In the genomic region with DNA sequence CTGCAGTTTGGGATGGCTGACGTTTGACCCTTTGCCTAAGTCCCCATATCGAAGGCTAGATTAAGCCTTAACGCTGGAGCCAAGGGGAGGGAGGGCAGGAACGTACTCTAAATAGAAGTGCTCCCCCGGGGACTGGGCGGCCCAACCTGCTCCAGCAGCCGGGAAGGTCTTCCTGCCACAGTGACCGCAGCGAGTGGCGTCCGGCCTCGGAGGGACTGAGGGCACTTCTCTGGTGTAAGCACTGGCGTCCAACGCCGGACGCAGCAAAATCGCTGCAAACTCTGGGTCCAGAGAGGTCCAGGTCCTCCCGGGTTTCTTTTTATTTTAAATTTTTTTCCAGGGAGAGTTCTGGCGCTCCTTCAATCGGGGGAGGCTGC, we compare ENCODE assay signal across 8 cellular contexts. TPM values are rescaled to one million over a fixed set of nuclear protein-coding genes. Genes with fewer than 3 reads are reported as not detected.
A peak's percentile ranks its signal among the peaks of the same experiment; 100 is the strongest.
DNase-seq lines count a peak whose midpoint lies in the region; ATAC-seq, FAIRE-seq and TF ChIP-seq lines count a peak whose summit lies in the region.

No MANE protein-coding gene starts in this region.

- no peak for TF ChIP-seq POLR2A in right lobe of liver (IDR thresholded peaks at IDR 0.05)

- H3K27ac ChIP-seq in A673 (ENCODE audit: low read depth, low read length, poor library complexity, severe bottlenecking) (no peak overlapping the region), right lobe of liver (peak overlapping the region; percentile 67 to 86 (median 73)), tibial artery (peak overlapping the region; percentile 84 to 89)

- H3K36me3 ChIP-seq in A673 (ENCODE audit: insufficient read depth, low read length, poor library complexity, severe bottlenecking) (no peaks in the 10 kb centered on the region), bronchial epithelial cell (ENCODE audit: control insufficient read depth, insufficient read depth, low read length) (no peaks in the 10 kb centered on the region), right lobe of liver (no peaks in the 10 kb centered on the region), tibial artery (no peaks in the 10 kb centered on the region)

- CTCF ChIA-PET in A673 (lab: Charles Lee): no interaction called here

- H3K4me1 ChIP-seq in A673 (ENCODE audit: insufficient read depth, low read length, poor library complexity, severe bottlenecking) (no peaks in the 10 kb centered on the region), right lobe of liver (no peaks in the 10 kb centered on the region), tibial artery (peaks cover 0 to 18% (median 11%) of the 10 kb centered on the region in 4 donors)

- intact Hi-C loops in A673 (cut with micrococcal nuclease; ENCODE audit: unreplicated experiment): no loop called here
- intact Hi-C loops in right lobe of liver (cut with DNase I): no loop called here
- intact Hi-C loops in tibial artery (cut with DNase I; ENCODE audit: low total_unique reads): no loop called here

- TF ChIP-seq CTCF in A673 (conservative IDR thresholded peaks at IDR 0.05; ENCODE audit: low read depth, low read length) (no peak), bronchial epithelial cell (IDR thresholded peaks at IDR 0.05; ENCODE audit: insufficient read depth, low read length, severe bottlenecking) (no peak), right lobe of liver (IDR thresholded peaks at IDR 0.05) (no peak), tibial artery (IDR thresholded peaks at IDR 0.05) (no peak)

- FAIRE-seq in bronchial epithelial cell (lab: Jason Lieb, UNC) (no peak), urothelium cell line (lab: Jason Lieb, UNC) (no peak)

- peak; percentile 12 for ATAC-seq in GM19395 (IDR thresholded peaks at IDR 0.05; ENCODE audit: unreplicated experiment)
- ATAC-seq in right lobe of liver: peak; percentile 40 to 57 (median 42)

- H3K9me3 ChIP-seq in A673 (ENCODE audit: low read depth, low read length, poor library complexity, severe bottlenecking) (no peaks in the 10 kb centered on the region), right lobe of liver (no peaks in the 10 kb centered on the region), tibial artery (no peaks in the 10 kb centered on the region)

- no peak for DNase-seq in A673 (ENCODE audit: low spot score)
- peak; percentile 66 for DNase-seq in NCI-H146 (lab: John Stamatoyannopoulos, UW)
- DNase-seq in bronchial epithelial cell (ENCODE audit: low read depth): no peak
- peak in 2 of 3 donors; percentile 69 to 75 for DNase-seq in right lobe of liver
- peak; percentile 59 to 87 for DNase-seq in tibial artery
- no peak for DNase-seq in GM03348 (ENCODE audit: low spot score)
- no peak for DNase-seq in urothelium cell line (ENCODE audit: low spot score)

- H3K4me3 ChIP-seq in A673 (ENCODE audit: low read depth, low read length, poor library complexity, severe bottlenecking) (peak overlapping the region; percentile 61), bronchial epithelial cell (ENCODE audit: low read depth, low read length) (peak overlapping the region; percentile 77), right lobe of liver (peak overlapping the region; percentile 67 to 84 (median 82)), tibial artery (peak overlapping the region; percentile 64 to 75)

- BruUV-seq in A673 (replicated peaks; lab: Mats Ljungman, UMichigan): no TSS peak

- 0% methylated on average over 8 of the region's 20 CpGs for WGBS in right lobe of liver (ENCODE audit: insufficient coverage, low coverage, low lambda C conversion rate, missing lambda C conversion rate)

- H3K27me3 ChIP-seq in A673 (replicated peaks; ENCODE audit: insufficient read depth, low read depth, low read length, poor library complexity) (no peaks in the 10 kb centered on the region), bronchial epithelial cell (ENCODE audit: control insufficient read depth, insufficient read depth, low read length) (no peaks in the 10 kb centered on the region), right lobe of liver (no peaks in the 10 kb centered on the region), tibial artery (no peaks in the 10 kb centered on the region)

- POLR2A ChIA-PET in A673 (lab: Charles Lee; ENCODE audit: low non-redundant PET): no interaction called here

RNA-seq across cellular contexts. Expression of a gene that starts 0.5 kb away (rescaled TPM):
- total RNA-seq in A673 (2021) (0.70 and 0.84 TPM in 2 replicates), bronchial epithelial cell (5.8 and 5.9 TPM in 2 replicates), right lobe of liver (1 to 10 TPM; 1.8 to 9.1 (median 3.7) TPM)

RNA-seq across cellular contexts. Expression of a gene that starts 28.3 kb away (rescaled TPM):
- total RNA-seq in A673 (2021): 928 and 933 TPM in 2 replicates
- 3,215 and 3,657 TPM in 2 replicates for total RNA-seq in bronchial epithelial cell
- total RNA-seq in right lobe of liver: 100 to 1,000 TPM; 509 to 682 (median 627) TPM

Comparison
In these comparisons a context has a peak if more than half of its experiments do, and no peak if none do; other contexts are left out.
1. DNase-seq: peak in NCI-H146 (single experiment), right lobe of liver (2 of 3) and tibial artery (2 of 2); none in A673 (single experiment), bronchial epithelial cell (single experiment), GM03348 (single experiment) and urothelium cell line (single experiment).
2. Peak in every context shown above with its lines, with median percentiles within 50 percentile points of each other: H3K4me3 ChIP-seq.